ENCODE assay signal across 8 cellular contexts in genomic region chr22:38569972-38570840, GRCh38. TPM values are rescaled to one million over a fixed set of nuclear protein-coding genes. Genes with fewer than 3 reads are reported as not detected.
DNase-seq lines count a peak whose midpoint lies in the region; ATAC-seq, FAIRE-seq and TF ChIP-seq lines count a peak whose summit lies in the region.

Gene DMC1, minus strand, starts transcription at chr22:38570183. Its CDS starts 1,927 bp downstream, at chr22:38568256.

- H3K4me3 ChIP-seq in HepG2 (replicated peaks in 1 of 3; ENCODE audit: insufficient read depth in 1 of 3, low read depth in 2 of 3, low read length in 3 of 3) = peak within 1 kb of the TSS; percentile 54 to 78 (median 71)

- TF ChIP-seq POLR2A in HepG2 (IDR thresholded peaks at IDR 0.05; ENCODE audit: insufficient read depth in 1 of 2, low read depth in 2 of 2, low read length in 2 of 2) = peak in 1 of 2 experiments; percentile 57; a peak in 2 of 4 replicates

- TF ChIP-seq CTCF in GM10266 (IDR thresholded peaks at IDR 0.05; ENCODE audit: control insufficient read depth, insufficient read depth, low read depth, missing control alignments) (no peak), HepG2 (CRISPR knock-in tag; IDR thresholded peaks at IDR 0.05) (no peak; the same call in 1 of the 2 replicates)

- intact Hi-C loops in activated CD4-positive, alpha-beta memory T cell treated with anti-CD3 and anti-CD28 coated beads for 36 hours (cut with micrococcal nuclease) = loop anchor here (1.0 to 5.0 kb wide), 6 partner anchors 64 to 518 kb away; partner anchors contain the start of genes DDX17 and GTPBP1
- intact Hi-C loops in dendritic cell treated with granulocyte-macrophage colony-stimulating factor and Interleukin-4, amounts not matched to agents 40 ng/mL and 50 ng/mL, for 4 days (cut with micrococcal nuclease) = loop anchor here (5.0 to 10.0 kb wide), 3 partner anchors 68 to 518 kb away; no protein-coding TSS in a partner anchor
- intact Hi-C loops in HepG2 (cut with micrococcal nuclease; ENCODE audit: unreplicated experiment) = no loop called here

- peaks cover 12% of the 10 kb centered on the region for H3K4me1 Mint-ChIP-seq in activated CD4-positive, alpha-beta memory T cell treated with anti-CD3 and anti-CD28 coated beads for 36 hours (ENCODE audit: low read depth)
- peaks cover 25% of the 10 kb centered on the region for H3K4me1 Mint-ChIP-seq in dendritic cell treated with granulocyte-macrophage colony-stimulating factor and Interleukin-4, amounts not matched to agents 40 ng/mL and 50 ng/mL, for 4 days (ENCODE audit: low read depth)

- POLR2A ChIA-PET in activated CD4-positive, alpha-beta memory T cell treated with anti-CD3 and anti-CD28 coated beads for 36 hours (lab: Charles Lee) = interaction anchor here (0.6 to 1.2 kb wide), 2 partner anchors 112 to 304 kb away, joined by 3 read pairs; partner anchors contain the start of gene TOMM22
- POLR2A ChIA-PET in HepG2 (lab: Yijun Ruan, JAX) = no interaction called here

- H2AFZ ChIP-seq in HepG2 (ENCODE audit: low read length) = peak within 1 kb of the TSS; percentile 66

- CTCF ChIA-PET in activated CD4-positive, alpha-beta memory T cell treated with anti-CD3 and anti-CD28 coated beads for 36 hours (lab: Charles Lee) = interaction anchor here (0.6 to 3.8 kb wide), 10 partner anchors 39 to 517 kb away, joined by 3 to 35 read pairs (median 4); partner anchors contain the start of gene TOMM22
- CTCF ChIA-PET in HepG2 (lab: Yijun Ruan, JAX; ENCODE audit: low intra/inter-chr PET ratio, low total read pairs) = no interaction called here

- no peaks in the 10 kb centered on the region for H3K79me2 ChIP-seq in HepG2 (ENCODE audit: insufficient read depth, low read length)

- H3K27me3 Mint-ChIP-seq in activated CD4-positive, alpha-beta memory T cell treated with anti-CD3 and anti-CD28 coated beads for 36 hours = no peaks in the 10 kb centered on the region
- H3K27me3 Mint-ChIP-seq in dendritic cell treated with granulocyte-macrophage colony-stimulating factor and Interleukin-4, amounts not matched to agents 40 ng/mL and 50 ng/mL, for 4 days = peaks cover 92% of the 10 kb centered on the region

- H3K9me3 ChIP-seq in HepG2 (ENCODE audit: low read length) = no peaks in the 10 kb centered on the region

- peak within 1 kb of the TSS; percentile 90 for H3K27ac Mint-ChIP-seq in activated CD4-positive, alpha-beta memory T cell treated with anti-CD3 and anti-CD28 coated beads for 36 hours
- no peak within 1 kb of the TSS for H3K27ac Mint-ChIP-seq in dendritic cell treated with granulocyte-macrophage colony-stimulating factor and Interleukin-4, amounts not matched to agents 40 ng/mL and 50 ng/mL, for 4 days

- peak; percentile 98 for DNase-seq in GM10266 (ENCODE audit: extremely low spot score)
- DNase-seq in NCI-H774 (lab: John Stamatoyannopoulos, UW) = peak; percentile 78
- DNase-seq in activated CD4-positive, alpha-beta memory T cell treated with anti-CD3 and anti-CD28 coated beads for 36 hours = peak; percentile 100
- DNase-seq in HepG2 (ENCODE audit: low spot score) = peak; percentile 69
- DNase-seq in stimulated activated CD4-positive, alpha-beta T cell treated with anti-CD3 and anti-CD28 coated beads, Interleukin-2, amount 100 ng/mL, for 48 hours = peak; percentile 98 to 99

- no peaks in the 10 kb centered on the region for H3K27me3 ChIP-seq in HepG2 (ENCODE audit: control insufficient read depth in 1 of 2, insufficient read depth in 2 of 2, low read length in 2 of 2)

- in situ Hi-C loops in HepG2 (cut with HindIII; ENCODE audit: extremely low pct_ligation_motif_present, low pct_unique_long_range_greater_than_20kb) = loop anchor here (5.0 kb wide), 1 partner anchor 158 kb away; no protein-coding TSS in a partner anchor

- FAIRE-seq in HepG2 (lab: Jason Lieb, UNC) = no peak

- H3K9me3 Mint-ChIP-seq in activated CD4-positive, alpha-beta memory T cell treated with anti-CD3 and anti-CD28 coated beads for 36 hours = no peaks in the 10 kb centered on the region
- H3K9me3 Mint-ChIP-seq in dendritic cell treated with granulocyte-macrophage colony-stimulating factor and Interleukin-4, amounts not matched to agents 40 ng/mL and 50 ng/mL, for 4 days = no peaks in the 10 kb centered on the region

- H3K36me3 Mint-ChIP-seq in activated CD4-positive, alpha-beta memory T cell treated with anti-CD3 and anti-CD28 coated beads for 36 hours = peaks cover 3% of the 10 kb centered on the region
- no peaks in the 10 kb centered on the region for H3K36me3 Mint-ChIP-seq in dendritic cell treated with granulocyte-macrophage colony-stimulating factor and Interleukin-4, amounts not matched to agents 40 ng/mL and 50 ng/mL, for 4 days (ENCODE audit: low read depth)

- no peak for TF ChIP-seq EP300 in HepG2 (IDR thresholded peaks at IDR 0.05; ENCODE audit: low read depth in 2 of 2, low read length in 2 of 2)
- TF ChIP-seq EP300 in HepG2 (CRISPR knock-in tag; IDR thresholded peaks at IDR 0.05; ENCODE audit: borderline replicate concordance) = no peak

- H3K9ac ChIP-seq in HepG2 (ENCODE audit: insufficient read depth, low read depth, low read length) = peak within 1 kb of the TSS; percentile 36

- WGBS in HepG2 (ENCODE audit: low lambda C conversion rate) = 12% methylated on average over 56 of the region's 66 CpGs

- ATAC-seq in HG03175 (IDR thresholded peaks at IDR 0.05; ENCODE audit: unreplicated experiment) (peak; percentile 62), HepG2 (peak; percentile 87), GM18861 (IDR thresholded peaks at IDR 0.05; ENCODE audit: unreplicated experiment) (no peak)

- no peak within 1 kb of the TSS for H3K27ac ChIP-seq in HepG2 (ENCODE audit: extremely low read length, insufficient read depth, low read length)

- no TSS peak for BruUV-seq in HepG2 (replicated peaks; lab: Mats Ljungman, UMichigan)

- no peaks in the 10 kb centered on the region for H4K20me1 ChIP-seq in HepG2 (ENCODE audit: insufficient read depth, low read length)

- H3K4me3 Mint-ChIP-seq in activated CD4-positive, alpha-beta memory T cell treated with anti-CD3 and anti-CD28 coated beads for 36 hours = peak within 1 kb of the TSS; percentile 84
- H3K4me3 Mint-ChIP-seq in dendritic cell treated with granulocyte-macrophage colony-stimulating factor and Interleukin-4, amounts not matched to agents 40 ng/mL and 50 ng/mL, for 4 days = peak within 1 kb of the TSS; percentile 55

- peaks cover 13% of the 10 kb centered on the region for H3K4me1 ChIP-seq in HepG2 (ENCODE audit: insufficient read depth, low read length)

- no peaks in the 10 kb centered on the region for H3K36me3 ChIP-seq in HepG2 (replicated peaks in 1 of 2; ENCODE audit: control insufficient read depth in 1 of 2, insufficient read depth in 2 of 2, low read length in 2 of 2)

- H3K4me2 ChIP-seq in HepG2 (ENCODE audit: low read depth, low read length) = peak within 1 kb of the TSS; percentile 88

- no peak for TF ChIP-seq RAD21 in HepG2 (CRISPR knock-in tag; IDR thresholded peaks at IDR 0.05)

TF ChIP-seq in HepG2, 621 proteins besides CTCF, POLR2A, EP300 and RAD21 (continues in another document):
- TF ChIP-seq ZFY (CRISPR knock-in tag; IDR thresholded peaks at IDR 0.05) = peak; percentile 55; the same call in 1 of the 2 replicates
- peak; percentile 63 for TF ChIP-seq ZFX (CRISPR knock-in tag; IDR thresholded peaks at IDR 0.05; ENCODE audit: low read depth)
- 0 out of 2 replicates have a peak, but pooled peaks have one; percentile 23 for TF ChIP-seq POLR2AphosphoS5 (IDR thresholded peaks at IDR 0.05; ENCODE audit: low read depth, low read length)
- TF ChIP-seq ZNF263 (CRISPR knock-in tag; IDR thresholded peaks at IDR 0.05) = peak; percentile 89; the same call in 1 of the 2 replicates
- TF ChIP-seq IRF2 (CRISPR knock-in tag; IDR thresholded peaks at IDR 0.05) = 0 out of 2 replicates have a peak, but pooled peaks have one; percentile 6
- peak; percentile 46; the same call in 1 of the 2 replicates for TF ChIP-seq TBX2 (CRISPR knock-in tag; IDR thresholded peaks at IDR 0.05; ENCODE audit: borderline replicate concordance)
- TF ChIP-seq SP5 (CRISPR knock-in tag; IDR thresholded peaks at IDR 0.05; ENCODE audit: borderline replicate concordance, low read depth) = 0 out of 2 replicates have a peak, but pooled peaks have one; percentile 29
- peak; percentile 16; the same call in 1 of the 2 replicates for TF ChIP-seq KDM2A (CRISPR knock-in tag; IDR thresholded peaks at IDR 0.05; ENCODE audit: borderline replicate concordance, low read depth)
- TF ChIP-seq MAZ (IDR thresholded peaks at IDR 0.05; ENCODE audit: borderline replicate concordance, low read depth, low read length) = 0 out of 2 replicates have a peak, but pooled peaks have one; percentile 33
- 0 out of 2 replicates have a peak, but pooled peaks have one; percentile 62 for TF ChIP-seq MAZ (CRISPR knock-in tag; IDR thresholded peaks at IDR 0.05; ENCODE audit: low read depth)
- TF ChIP-seq ARNTL (CRISPR knock-in tag; IDR thresholded peaks at IDR 0.05) = 0 out of 2 replicates have a peak, but pooled peaks have one; percentile 2

RNA-seq across cellular contexts. Expression of gene DMC1, which starts in this region (rescaled TPM):
- total RNA-seq in activated CD4-positive, alpha-beta memory T cell treated with anti-CD3 and anti-CD28 coated beads for 36 hours = 10 to 100 TPM; 15.8 to 20.1 TPM
- 0.28 and 0.82 TPM in 2 replicates for total RNA-seq in HepG2 (2016; rRNA removed; fragmentation: Illumina TruSeq; extraction: Trizol)
- 2.7 and 3.2 TPM in 2 replicates for total RNA-seq in HepG2 (2016; cell fraction: cytosol; rRNA removed; fragmentation: Illumina TruSeq; extraction: Trizol; ENCODE audit: low read depth)
- 0.50 TPM in 1 of 2 replicates, not detected in the other for total RNA-seq in HepG2 (2016; cell fraction: insoluble cytoplasmic fraction; rRNA removed; fragmentation: Illumina TruSeq; extraction: Trizol)
- 0.69 and 1.0 TPM in 2 replicates for total RNA-seq in HepG2 (2016; cell fraction: membrane; rRNA removed; fragmentation: Illumina TruSeq; extraction: Trizol)
- total RNA-seq in HepG2 (2016; cell fraction: nucleus; rRNA removed; fragmentation: Illumina TruSeq; extraction: Trizol) = not detected in 2 replicates
- polyA plus RNA-seq in HepG2 (2011; rRNA removed) = not detected in 2 replicates
- polyA plus RNA-seq in HepG2 (2011; cell fraction: cytosol; rRNA removed) = 0.10 TPM in 1 of 2 replicates, not detected in the other
- polyA plus RNA-seq in HepG2 (2011; cell fraction: nucleus; rRNA removed) = not detected in 2 replicates
- not detected in 2 replicates for polyA plus RNA-seq in HepG2 (2012)
- polyA plus RNA-seq in HepG2 (2016; cell fraction: cytosol; fragmentation: Illumina TruSeq; extraction: Trizol; ENCODE audit: low read depth) = not detected in 2 replicates
- 0.21 and 0.24 TPM in 2 replicates for polyA plus RNA-seq in HepG2 (2016; cell fraction: insoluble cytoplasmic fraction; fragmentation: Illumina TruSeq; extraction: Trizol; ENCODE audit: low read depth)
- not detected in 2 replicates for polyA plus RNA-seq in HepG2 (2016; cell fraction: membrane; fragmentation: Illumina TruSeq; extraction: Trizol; ENCODE audit: low read depth)
- not detected in 2 replicates for polyA plus RNA-seq in HepG2 (2016; cell fraction: nucleus; fragmentation: Illumina TruSeq; extraction: Trizol; ENCODE audit: insufficient read depth, low read depth)
- 0.19 TPM in 1 of 2 replicates, not detected in the other for polyA minus RNA-seq in HepG2 (2011; rRNA and poly(A)+ RNA removed; ENCODE audit: low replicate concordance)
- polyA minus RNA-seq in HepG2 (2011; cell fraction: cytosol; rRNA and poly(A)+ RNA removed) = not detected in 2 replicates
- polyA minus RNA-seq in HepG2 (2011; cell fraction: nucleus; rRNA and poly(A)+ RNA removed) = 2.4 TPM in 1 of 2 replicates, not detected in the other
